In genomic region chr1:218495931-218496330, GRCh38 we compare ENCODE assay signal across 30 cellular contexts.
DNase-seq lines count a peak whose midpoint lies in the region; ATAC-seq, FAIRE-seq and TF ChIP-seq lines count a peak whose summit lies in the region.
"Had no signal": no experiment of that assay in that cellular context is flagged by ENCODE, and none has a peak within 500 bp of the region (broad histone marks: within the 10 kb centered on the region; RNA-seq: fewer than 3 reads in every experiment).

No MANE protein-coding gene starts in this region.

- no peaks in the 10 kb centered on the region for H3K23me2 ChIP-seq in H9 (ENCODE audit: insufficient read length, low read depth, low read length, poor library complexity, severe bottlenecking)

- no peaks in the 10 kb centered on the region for H3K9me1 ChIP-seq in keratinocyte (ENCODE audit: control insufficient read depth, extremely low read depth, insufficient read depth, low read length)

- no peaks in the 10 kb centered on the region for H4K20me1 ChIP-seq in H9 (ENCODE audit: control insufficient read depth, insufficient read depth, insufficient read length)
- no peaks in the 10 kb centered on the region for H4K20me1 ChIP-seq in keratinocyte (ENCODE audit: control insufficient read depth, extremely low read depth, insufficient read depth, low read length)
- no peaks in the 10 kb centered on the region for H4K20me1 ChIP-seq in smooth muscle cell (ENCODE audit: low read depth)

- no peaks in the 10 kb centered on the region for H3K9me3 Mint-ChIP-seq in H9
- H3K9me3 Mint-ChIP-seq: activated naive CD8-positive, alpha-beta T cell treated with anti-CD3 and anti-CD28 coated beads, Interleukin-2, amount 50 U/mL, for 24 hours; naive thymus-derived CD8-positive, alpha-beta T cell; stimulated activated naive B cell treated with anti-CD40 and anti-IgM and Interleukin-4, amounts not matched to agents 10 μg/mL and 1 μg/mL and 100 μg/mL, for 72 hours had no signal

- H3K36me3 ChIP-seq in keratinocyte (ENCODE audit: control insufficient read depth in 2 of 2, extremely low read depth in 1 of 2, insufficient read depth in 2 of 2, low read length in 2 of 2) (no peaks in the 10 kb centered on the region), smooth muscle cell (ENCODE audit: low read depth) (no peaks in the 10 kb centered on the region)
- H3K36me3 ChIP-seq: esophagus muscularis mucosa, heart left ventricle had no signal

- H3K4me1 ChIP-seq in H9 (ENCODE audit: insufficient read depth, low read length): peaks cover 9% of the 10 kb centered on the region
- H3K4me1 ChIP-seq in keratinocyte (ENCODE audit: control insufficient read depth, extremely low read depth, insufficient read depth, low read length): peaks cover 49% of the 10 kb centered on the region
- peaks cover 38% of the 10 kb centered on the region for H3K4me1 ChIP-seq in smooth muscle cell (ENCODE audit: low read depth)

- dilution Hi-C loops in keratinocyte (cut with MboI; ENCODE audit: extremely low pct_ligation_motif_present, low sequenced_read_pairs): no loop called here

- no peak overlapping the region for H2BK120ac ChIP-seq in H9 (ENCODE audit: low read depth, low read length, poor library complexity, severe bottlenecking)

- H3K23ac ChIP-seq in H9 (ENCODE audit: insufficient read length, low read depth, low read length): no peak overlapping the region

- H2AFZ ChIP-seq in H9 (ENCODE audit: low read length): no peak overlapping the region
- no peak overlapping the region for H2AFZ ChIP-seq in keratinocyte (ENCODE audit: control insufficient read depth, low read length)
- H2AFZ ChIP-seq in smooth muscle cell (ENCODE audit: low read depth): no peak overlapping the region
- H2AFZ ChIP-seq: GM23248 had no signal

- ATAC-seq in GM19023 (IDR thresholded peaks at IDR 0.05; ENCODE audit: unreplicated experiment) (no peak), GM21381 (IDR thresholded peaks at IDR 0.05; ENCODE audit: unreplicated experiment) (no peak)
- ATAC-seq: activated naive CD8-positive, alpha-beta T cell treated with anti-CD3 and anti-CD28 coated beads, Interleukin-2, amount 50 U/mL, for 24 hours; left ventricle myocardium superior; naive thymus-derived CD8-positive, alpha-beta T cell; stimulated activated naive B cell treated with anti-CD40 and anti-IgM and Interleukin-4, amounts not matched to agents 10 μg/mL and 1 μg/mL and 100 μg/mL, for 72 hours; T-helper 17 cell had no signal

- no CpG with 5 or more reads among the region's 3 CpGs for WGBS in H9 (ENCODE audit: extremely low coverage, insufficient read length, low lambda C conversion rate)
- WGBS in smooth muscle cell (ENCODE audit: low lambda C conversion rate): 60% methylated on average over 3 of the region's 3 CpGs

- H3K36me3 Mint-ChIP-seq in H9 (ENCODE audit: insufficient read depth in 1 of 3, low read depth in 3 of 3): peaks cover 0 to 6% (median 0%) of the 10 kb centered on the region in 3 experiments; a peak in 1 of 7 replicates
- H3K36me3 Mint-ChIP-seq: naive thymus-derived CD8-positive, alpha-beta T cell; stimulated activated naive B cell treated with anti-CD40 and anti-IgM and Interleukin-4, amounts not matched to agents 10 μg/mL and 1 μg/mL and 100 μg/mL, for 72 hours had no signal

- H3K79me2 ChIP-seq in H9 (ENCODE audit: insufficient read depth, low read length) (no peaks in the 10 kb centered on the region), keratinocyte (ENCODE audit: control insufficient read depth, insufficient read depth, low read length) (no peaks in the 10 kb centered on the region), smooth muscle cell (ENCODE audit: low read depth) (no peaks in the 10 kb centered on the region)

- peaks cover 20% of the 10 kb centered on the region for H3F3A ChIP-seq in smooth muscle cell (ENCODE audit: low read depth)

- H2BK20ac ChIP-seq in H9 (ENCODE audit: low read depth, low read length, poor library complexity, severe bottlenecking): peak overlapping the region; percentile 26

- no peak overlapping the region for H2AK5ac ChIP-seq in H9 (ENCODE audit: insufficient read length, low read length)

- H4K5ac ChIP-seq in H9 (ENCODE audit: insufficient read length, low read depth, low read length): no peak overlapping the region

- no peak overlapping the region for H4K8ac ChIP-seq in H9 (replicated peaks; ENCODE audit: insufficient read length, low read depth, low read length)

- no peak overlapping the region for H2BK5ac ChIP-seq in H9 (ENCODE audit: insufficient read length, low read length)

- peaks cover 36 to 39% of the 10 kb centered on the region in 2 experiments for H3K4me1 Mint-ChIP-seq in H9

- H3K4me2 ChIP-seq in H9 (ENCODE audit: insufficient read depth, insufficient read length, low read length): no peak overlapping the region
- no peak overlapping the region for H3K4me2 ChIP-seq in keratinocyte (ENCODE audit: control insufficient read depth, extremely low read depth, insufficient read depth, low read depth, low read length)
- H3K4me2 ChIP-seq in smooth muscle cell: peak overlapping the region; percentile 3

- H3K4me3 ChIP-seq in keratinocyte (ENCODE audit: control insufficient read depth in 2 of 3, extremely low read depth in 1 of 3, insufficient read depth in 2 of 3, low read depth in 1 of 3, low read length in 3 of 3) (no peak overlapping the region), smooth muscle cell (no peak overlapping the region)
- H3K4me3 ChIP-seq: esophagus muscularis mucosa, GM23248, heart left ventricle, SK-N-MC had no signal

- H3K4ac ChIP-seq in H9 (ENCODE audit: low read depth, low read length): no peak overlapping the region

- peak overlapping the region; percentile 19 for H3T11ph ChIP-seq in H9 (ENCODE audit: low read length)

- no peak overlapping the region for H3K18ac ChIP-seq in H9 (ENCODE audit: insufficient read length, low read depth, low read length)

- no peak overlapping the region for H2BK12ac ChIP-seq in H9 (ENCODE audit: insufficient read length, low read depth, low read length)

- DNase-seq in H9: no peak
- peak; percentile 33 for DNase-seq in RCC 7860 (ENCODE audit: low spot score)
- no peak for DNase-seq in keratinocyte (ENCODE audit: low read depth, low spot score)
- no peak for DNase-seq in smooth muscle cell (lab: John Stamatoyannopoulos, UW; ENCODE audit: unreplicated experiment)
- DNase-seq in GM03348 (ENCODE audit: low spot score): no peak
- DNase-seq in SW 1271 (lab: John Stamatoyannopoulos, UW): no peak
- DNase-seq: activated CD4-positive, alpha-beta T cell treated with anti-CD3 and anti-CD28 coated beads, Interleukin-2, amount 50 U/mL, for 48 hours; activated gamma-delta T cell treated with Interleukin-2 at 50 U/mL for 16 hours; activated naive CD8-positive, alpha-beta T cell treated with anti-CD3 and anti-CD28 coated beads, Interleukin-2, amount 50 U/mL, for 24 hours; activated T-cell treated with anti-CD3 and anti-CD28 coated beads, Interleukin-2, amount 50 U/mL, for 48 hours; COR-L47; endodermal cell; heart left ventricle; kidney; left ventricle myocardium superior; midbrain; MV-4-11; naive thymus-derived CD8-positive, alpha-beta T cell; NCI-H748 treated with DMSO at 0.1 percent for 48 hours; nucleus accumbens; RPMI8226; stimulated activated naive B cell treated with anti-CD40 and anti-IgM and Interleukin-4, amounts not matched to agents 10 μg/mL and 1 μg/mL and 100 μg/mL, for 72 hours; T-helper 17 cell had no signal

- H3K9ac ChIP-seq in H9 (ENCODE audit: extremely low read depth, insufficient read length, low read length) (no peak overlapping the region), keratinocyte (ENCODE audit: control insufficient read depth, extremely low read depth, insufficient read depth, low read length) (no peak overlapping the region), smooth muscle cell (ENCODE audit: low read depth) (no peak overlapping the region)
- H3K9ac ChIP-seq: GM23248 had no signal

- H3K79me1 ChIP-seq in H9 (ENCODE audit: insufficient read depth, low read depth, low read length, poor library complexity, severe bottlenecking): no peaks in the 10 kb centered on the region

- H4K91ac ChIP-seq in H9 (ENCODE audit: insufficient read length, low read depth, low read length): no peak overlapping the region

- no peak for FAIRE-seq in RCC 7860 (lab: Jason Lieb, UNC)
- FAIRE-seq in keratinocyte (lab: Jason Lieb, UNC): no peak
- FAIRE-seq: kidney had no signal

- H3K27ac ChIP-seq in H9 (ENCODE audit: insufficient read length, low read depth, low read length) (no peak overlapping the region), keratinocyte (ENCODE audit: control insufficient read depth, insufficient read depth, low read length) (peak overlapping the region; percentile 45), smooth muscle cell (ENCODE audit: low read depth) (peak overlapping the region; percentile 79)
- H3K27ac ChIP-seq: C4-2B, GM23248, heart left ventricle, HL-60, SK-N-MC had no signal

- TF ChIP-seq CTCF in H9 (conservative IDR thresholded peaks at IDR 0.05): no peak
- no peak for TF ChIP-seq CTCF in keratinocyte (optimal IDR thresholded peaks at IDR 0.05 in 1 of 3, IDR thresholded peaks at IDR 0.05 in 1 of 3, conservative IDR thresholded peaks at IDR 0.05 in 1 of 3; ENCODE audit: extremely low read depth in 1 of 3, insufficient read depth in 2 of 3, low read length in 3 of 3)
- no peak for TF ChIP-seq CTCF in smooth muscle cell (IDR thresholded peaks at IDR 0.05; ENCODE audit: borderline replicate concordance, insufficient read depth, poor library complexity, severe bottlenecking)

- H3K14ac ChIP-seq in H9 (ENCODE audit: insufficient read depth, low read length): no peak overlapping the region

- H3K56ac ChIP-seq in H9 (ENCODE audit: insufficient read length, low read depth, low read length): no peak overlapping the region

- H3K9me3 ChIP-seq in H9 (ENCODE audit: control insufficient read depth, low read depth, low read length) (no peaks in the 10 kb centered on the region), keratinocyte (ENCODE audit: control insufficient read depth, low read depth, low read length) (no peaks in the 10 kb centered on the region), smooth muscle cell (replicated peaks; ENCODE audit: low read depth) (no peaks in the 10 kb centered on the region)
- H3K9me3 ChIP-seq: esophagus muscularis mucosa, heart left ventricle had no signal

- H2BK15ac ChIP-seq in H9 (ENCODE audit: low read depth, low read length): no peak overlapping the region

- no peaks in the 10 kb centered on the region for H3K27me3 ChIP-seq in H9 (ENCODE audit: insufficient read depth, low read length)
- no peaks in the 10 kb centered on the region for H3K27me3 ChIP-seq in keratinocyte (ENCODE audit: control insufficient read depth, extremely low read depth, insufficient read depth, low read length)
- H3K27me3 ChIP-seq in smooth muscle cell (ENCODE audit: low read depth): no peaks in the 10 kb centered on the region
- H3K27me3 ChIP-seq: esophagus muscularis mucosa, heart left ventricle had no signal

- no peak overlapping the region for H3K27ac Mint-ChIP-seq in H9
- H3K27ac Mint-ChIP-seq: activated naive CD8-positive, alpha-beta T cell treated with anti-CD3 and anti-CD28 coated beads, Interleukin-2, amount 50 U/mL, for 24 hours; endodermal cell; stimulated activated naive B cell treated with anti-CD40 and anti-IgM and Interleukin-4, amounts not matched to agents 10 μg/mL and 1 μg/mL and 100 μg/mL, for 72 hours; T-helper 17 cell had no signal

- no peak overlapping the region for H3K4me3 Mint-ChIP-seq in H9
- H3K4me3 Mint-ChIP-seq: activated naive CD8-positive, alpha-beta T cell treated with anti-CD3 and anti-CD28 coated beads, Interleukin-2, amount 50 U/mL, for 24 hours; endodermal cell; naive thymus-derived CD8-positive, alpha-beta T cell; stimulated activated naive B cell treated with anti-CD40 and anti-IgM and Interleukin-4, amounts not matched to agents 10 μg/mL and 1 μg/mL and 100 μg/mL, for 72 hours; T-helper 17 cell had no signal

- H3K27me3 Mint-ChIP-seq in H9 (ENCODE audit: low read depth): 0 out of 2 replicates have a peak, but pooled peaks cover 1% of the 10 kb centered on the region
